In genomic region chr3:119762876-119763275, GRCh38 we compare ENCODE assay signal across 31 cellular contexts. TPM values are rescaled to one million over a fixed set of nuclear protein-coding genes. Genes with fewer than 3 reads are reported as not detected.
"Had no signal": no experiment of that assay in that cellular context is flagged by ENCODE, and none has a peak within 500 bp of the region (broad histone marks: within the 10 kb centered on the region; RNA-seq: fewer than 3 reads in every experiment).

No MANE protein-coding gene starts in this region.

- DNase-seq: activated CD4-positive, alpha-beta memory T cell treated with anti-CD3 and anti-CD28 coated beads, Interleukin-2, amount 10 ng/mL, durations not matched to agents 7 days and 5 days; activated CD4-positive, alpha-beta T cell treated with anti-CD3 and anti-CD28 coated beads for 1 hour; activated CD4-positive, alpha-beta T cell treated with anti-CD3 and anti-CD28 coated beads for 48 hours; activated CD4-positive, CD25-positive, alpha-beta regulatory T cell; activated gamma-delta T cell; activated naive CD4-positive, alpha-beta T cell treated with Interleukin-2 at 50 U/mL for 16 hours; activated naive CD8-positive, alpha-beta T cell treated with anti-CD3 and anti-CD28 coated beads, Interleukin-2, amount 10 ng/mL, durations not matched to agents 7 days and 5 days; activated T-cell treated with anti-CD3 and anti-CD28 coated beads, Interleukin-2, amount 50 U/mL, for 1 hour; activated T-cell treated with anti-CD3 and anti-CD28 coated beads, Interleukin-2, amount 50 U/mL, for 72 hours; amygdala; body of pancreas; Kasumi-1; MM.1S; NCI-H1092 treated with DMSO at 0.1 percent for 48 hours; NCI-H1417; NCI-H146; NCI-H187; NCI-H2029 treated with DMSO at 0.1 percent for 48 hours; NCI-H226; NCI-H446 treated with DMSO at 0.1 percent for 48 hours; NCI-H524; SHP77; SJCRH30; T1000; WERI-Rb-1 had no signal

- H3K4me3 ChIP-seq: ascending aorta, body of pancreas, breast epithelium, SJCRH30, SK-N-MC had no signal

- H3K36me3 ChIP-seq: ascending aorta, breast epithelium, SJCRH30, WERI-Rb-1 had no signal

- H3K4me1 ChIP-seq: ascending aorta, body of pancreas, breast epithelium, SJCRH30 had no signal

- H3K27me3 ChIP-seq: ascending aorta, body of pancreas, breast epithelium, SJCRH30 had no signal

- ATAC-seq: activated T-cell treated with anti-CD3 and anti-CD28 coated beads, Interleukin-2, amount 50 U/mL, for 72 hours; activated T-helper 17 cell treated with anti-CD3 and anti-CD28 coated beads, Interleukin-2, amount 50 U/mL, for 72 hours; body of pancreas; Panc1 had no signal

- H3K27ac ChIP-seq: ascending aorta, body of pancreas, breast epithelium, SJCRH30, SK-N-MC, WERI-Rb-1 had no signal

- H3K9me3 ChIP-seq: body of pancreas, breast epithelium had no signal

RNA-seq across cellular contexts. Expression of gene NR1I2, which starts 19.0 kb away (rescaled TPM):
- total RNA-seq: ascending aorta; SJCRH30; T-helper 1 cell treated with Interleukin-12 subunit alpha and Interleukin-12 subunit beta and Interleukin-4 antibody, amounts not matched to agents 30 ng/mL and 1 ng/mL, for 36 hours had no signal
